ENCODE assay signal across 1 cellular context in the genomic region with DNA sequence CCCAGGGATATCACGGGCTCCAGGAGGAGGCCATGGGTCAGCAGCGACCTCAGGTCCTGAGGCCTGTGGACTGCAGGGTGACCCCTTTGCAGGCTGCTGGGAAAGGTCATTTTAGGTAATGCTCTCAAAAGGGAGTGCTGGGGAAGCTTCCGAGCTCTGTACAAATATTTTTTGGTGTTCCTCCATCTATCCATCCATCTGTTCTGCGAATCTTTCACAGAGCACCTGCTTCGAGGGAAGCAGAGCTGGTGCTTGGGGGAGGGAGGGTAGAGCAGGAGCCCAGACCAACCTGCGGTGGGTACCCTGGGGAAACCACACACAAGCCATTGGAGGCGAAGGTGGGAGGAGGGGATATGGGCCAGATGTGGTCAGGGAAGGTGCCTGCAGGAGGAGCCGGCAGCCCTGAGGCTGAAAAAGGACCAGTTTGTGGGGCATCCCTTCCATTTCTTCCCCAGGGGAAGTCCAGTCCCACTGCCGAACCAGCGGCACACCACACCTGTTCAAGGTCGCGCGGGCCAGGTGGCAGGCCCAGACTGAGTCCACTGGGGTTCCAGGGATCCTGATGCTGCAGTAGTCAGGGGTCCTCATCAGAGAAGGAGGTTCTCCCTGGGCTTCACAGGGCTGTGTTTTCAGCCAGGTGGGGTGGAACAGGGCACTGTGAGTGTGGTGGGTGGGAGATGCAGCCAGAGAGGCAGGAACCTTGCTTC.
TF ChIP-seq lines count a peak whose summit lies in the region.

No MANE protein-coding gene starts in this region.

TF ChIP-seq in K562, 482 proteins besides CTCF, POLR2A, EP300 and RAD21 (continued from another document):
- TF ChIP-seq, protein P1, sequence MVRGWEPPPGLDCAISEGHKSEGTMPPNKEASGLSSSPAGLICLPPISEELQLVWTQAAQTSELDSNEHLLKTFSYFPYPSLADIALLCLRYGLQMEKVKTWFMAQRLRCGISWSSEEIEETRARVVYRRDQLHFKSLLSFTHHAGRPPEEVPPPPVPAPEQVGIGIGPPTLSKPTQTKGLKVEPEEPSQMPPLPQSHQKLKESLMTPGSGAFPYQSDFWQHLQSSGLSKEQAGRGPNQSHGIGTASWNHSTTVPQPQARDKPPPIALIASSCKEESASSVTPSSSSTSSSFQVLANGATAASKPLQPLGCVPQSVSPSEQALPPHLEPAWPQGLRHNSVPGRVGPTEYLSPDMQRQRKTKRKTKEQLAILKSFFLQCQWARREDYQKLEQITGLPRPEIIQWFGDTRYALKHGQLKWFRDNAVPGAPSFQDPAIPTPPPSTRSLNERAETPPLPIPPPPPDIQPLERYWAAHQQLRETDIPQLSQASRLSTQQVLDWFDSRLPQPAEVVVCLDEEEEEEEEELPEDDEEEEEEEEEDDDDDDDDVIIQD (CRISPR knock-in tag; IDR thresholded peaks at IDR 0.05): no peak
- TF ChIP-seq MAFK (IDR thresholded peaks at IDR 0.05; ENCODE audit: low read length) (0 out of 2 replicates have a peak, but pooled peaks have one; percentile 4), KDM4B (IDR thresholded peaks at IDR 0.05; ENCODE audit: borderline replicate concordance in 2 of 2, low read depth in 1 of 2) (no peak), POU5F1 (IDR thresholded peaks at IDR 0.05; ENCODE audit: borderline replicate concordance, low read depth, low read length, partially characterized antibody) (peak; percentile 4), EZH2 (IDR thresholded peaks at IDR 0.05; ENCODE audit: borderline replicate concordance, low read depth, low read length) (no peak)
- TF ChIP-seq, protein P2, sequence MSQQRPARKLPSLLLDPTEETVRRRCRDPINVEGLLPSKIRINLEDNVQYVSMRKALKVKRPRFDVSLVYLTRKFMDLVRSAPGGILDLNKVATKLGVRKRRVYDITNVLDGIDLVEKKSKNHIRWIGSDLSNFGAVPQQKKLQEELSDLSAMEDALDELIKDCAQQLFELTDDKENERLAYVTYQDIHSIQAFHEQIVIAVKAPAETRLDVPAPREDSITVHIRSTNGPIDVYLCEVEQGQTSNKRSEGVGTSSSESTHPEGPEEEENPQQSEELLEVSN (IDR thresholded peaks at IDR 0.05; ENCODE audit: borderline replicate concordance in 1 of 2, extremely low read depth in 1 of 2, insufficient read depth in 1 of 2, insufficient read length in 1 of 2, low read depth in 1 of 2, low read length in 1 of 2, poor library complexity in 1 of 2, severe bottlenecking in 1 of 2): no peak
- TF ChIP-seq, protein P3, sequence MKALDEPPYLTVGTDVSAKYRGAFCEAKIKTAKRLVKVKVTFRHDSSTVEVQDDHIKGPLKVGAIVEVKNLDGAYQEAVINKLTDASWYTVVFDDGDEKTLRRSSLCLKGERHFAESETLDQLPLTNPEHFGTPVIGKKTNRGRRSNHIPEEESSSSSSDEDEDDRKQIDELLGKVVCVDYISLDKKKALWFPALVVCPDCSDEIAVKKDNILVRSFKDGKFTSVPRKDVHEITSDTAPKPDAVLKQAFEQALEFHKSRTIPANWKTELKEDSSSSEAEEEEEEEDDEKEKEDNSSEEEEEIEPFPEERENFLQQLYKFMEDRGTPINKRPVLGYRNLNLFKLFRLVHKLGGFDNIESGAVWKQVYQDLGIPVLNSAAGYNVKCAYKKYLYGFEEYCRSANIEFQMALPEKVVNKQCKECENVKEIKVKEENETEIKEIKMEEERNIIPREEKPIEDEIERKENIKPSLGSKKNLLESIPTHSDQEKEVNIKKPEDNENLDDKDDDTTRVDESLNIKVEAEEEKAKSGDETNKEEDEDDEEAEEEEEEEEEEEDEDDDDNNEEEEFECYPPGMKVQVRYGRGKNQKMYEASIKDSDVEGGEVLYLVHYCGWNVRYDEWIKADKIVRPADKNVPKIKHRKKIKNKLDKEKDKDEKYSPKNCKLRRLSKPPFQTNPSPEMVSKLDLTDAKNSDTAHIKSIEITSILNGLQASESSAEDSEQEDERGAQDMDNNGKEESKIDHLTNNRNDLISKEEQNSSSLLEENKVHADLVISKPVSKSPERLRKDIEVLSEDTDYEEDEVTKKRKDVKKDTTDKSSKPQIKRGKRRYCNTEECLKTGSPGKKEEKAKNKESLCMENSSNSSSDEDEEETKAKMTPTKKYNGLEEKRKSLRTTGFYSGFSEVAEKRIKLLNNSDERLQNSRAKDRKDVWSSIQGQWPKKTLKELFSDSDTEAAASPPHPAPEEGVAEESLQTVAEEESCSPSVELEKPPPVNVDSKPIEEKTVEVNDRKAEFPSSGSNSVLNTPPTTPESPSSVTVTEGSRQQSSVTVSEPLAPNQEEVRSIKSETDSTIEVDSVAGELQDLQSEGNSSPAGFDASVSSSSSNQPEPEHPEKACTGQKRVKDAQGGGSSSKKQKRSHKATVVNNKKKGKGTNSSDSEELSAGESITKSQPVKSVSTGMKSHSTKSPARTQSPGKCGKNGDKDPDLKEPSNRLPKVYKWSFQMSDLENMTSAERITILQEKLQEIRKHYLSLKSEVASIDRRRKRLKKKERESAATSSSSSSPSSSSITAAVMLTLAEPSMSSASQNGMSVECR (CRISPR knock-in tag; IDR thresholded peaks at IDR 0.05): no peak
- TF ChIP-seq, protein P4, sequence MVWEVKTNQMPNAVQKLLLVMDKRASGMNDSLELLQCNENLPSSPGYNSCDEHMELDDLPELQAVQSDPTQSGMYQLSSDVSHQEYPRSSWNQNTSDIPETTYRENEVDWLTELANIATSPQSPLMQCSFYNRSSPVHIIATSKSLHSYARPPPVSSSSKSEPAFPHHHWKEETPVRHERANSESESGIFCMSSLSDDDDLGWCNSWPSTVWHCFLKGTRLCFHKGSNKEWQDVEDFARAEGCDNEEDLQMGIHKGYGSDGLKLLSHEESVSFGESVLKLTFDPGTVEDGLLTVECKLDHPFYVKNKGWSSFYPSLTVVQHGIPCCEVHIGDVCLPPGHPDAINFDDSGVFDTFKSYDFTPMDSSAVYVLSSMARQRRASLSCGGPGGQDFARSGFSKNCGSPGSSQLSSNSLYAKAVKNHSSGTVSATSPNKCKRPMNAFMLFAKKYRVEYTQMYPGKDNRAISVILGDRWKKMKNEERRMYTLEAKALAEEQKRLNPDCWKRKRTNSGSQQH (CRISPR knock-in tag; IDR thresholded peaks at IDR 0.05): no peak
- TF ChIP-seq, protein P5, sequence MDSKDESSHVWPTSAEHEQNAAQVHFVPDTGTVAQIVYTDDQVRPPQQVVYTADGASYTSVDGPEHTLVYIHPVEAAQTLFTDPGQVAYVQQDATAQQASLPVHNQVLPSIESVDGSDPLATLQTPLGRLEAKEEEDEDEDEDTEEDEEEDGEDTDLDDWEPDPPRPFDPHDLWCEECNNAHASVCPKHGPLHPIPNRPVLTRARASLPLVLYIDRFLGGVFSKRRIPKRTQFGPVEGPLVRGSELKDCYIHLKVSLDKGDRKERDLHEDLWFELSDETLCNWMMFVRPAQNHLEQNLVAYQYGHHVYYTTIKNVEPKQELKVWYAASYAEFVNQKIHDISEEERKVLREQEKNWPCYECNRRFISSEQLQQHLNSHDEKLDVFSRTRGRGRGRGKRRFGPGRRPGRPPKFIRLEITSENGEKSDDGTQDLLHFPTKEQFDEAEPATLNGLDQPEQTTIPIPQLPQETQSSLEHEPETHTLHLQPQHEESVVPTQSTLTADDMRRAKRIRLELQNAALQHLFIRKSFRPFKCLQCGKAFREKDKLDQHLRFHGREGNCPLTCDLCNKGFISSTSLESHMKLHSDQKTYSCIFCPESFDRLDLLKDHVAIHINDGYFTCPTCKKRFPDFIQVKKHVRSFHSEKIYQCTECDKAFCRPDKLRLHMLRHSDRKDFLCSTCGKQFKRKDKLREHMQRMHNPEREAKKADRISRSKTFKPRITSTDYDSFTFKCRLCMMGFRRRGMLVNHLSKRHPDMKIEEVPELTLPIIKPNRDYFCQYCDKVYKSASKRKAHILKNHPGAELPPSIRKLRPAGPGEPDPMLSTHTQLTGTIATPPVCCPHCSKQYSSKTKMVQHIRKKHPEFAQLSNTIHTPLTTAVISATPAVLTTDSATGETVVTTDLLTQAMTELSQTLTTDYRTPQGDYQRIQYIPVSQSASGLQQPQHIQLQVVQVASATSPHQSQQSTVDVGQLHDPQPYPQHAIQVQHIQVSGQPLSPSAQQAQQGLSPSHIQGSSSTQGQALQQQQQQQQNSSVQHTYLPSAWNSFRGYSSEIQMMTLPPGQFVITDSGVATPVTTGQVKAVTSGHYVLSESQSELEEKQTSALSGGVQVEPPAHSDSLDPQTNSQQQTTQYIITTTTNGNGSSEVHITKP (IDR thresholded peaks at IDR 0.05; ENCODE audit: partially characterized antibody): no peak
TF ChIP-seq in K562: peak in this region for 5.
